1 cellular context compared by ENCODE assay signal in genomic region chr2:233473386-233473791, GRCh38.
TF ChIP-seq lines count a peak whose summit lies in the region.

No MANE protein-coding gene starts in this region.

TF ChIP-seq in HepG2, 621 proteins besides CTCF, POLR2A, EP300 and RAD21 (continued from another document):
- no peak for TF ChIP-seq ZBTB49 (CRISPR knock-in tag; IDR thresholded peaks at IDR 0.05; ENCODE audit: borderline replicate concordance)
- 0 out of 2 replicates have a peak, but pooled peaks have one; percentile 37 for TF ChIP-seq MTA1 (CRISPR knock-in tag; IDR thresholded peaks at IDR 0.05; ENCODE audit: borderline replicate concordance)
- TF ChIP-seq ZNF629 (CRISPR knock-in tag; conservative IDR thresholded peaks at IDR 0.05) = no peak
- TF ChIP-seq HNRNPL (IDR thresholded peaks at IDR 0.05; ENCODE audit: low read depth, low read length) = 0 out of 2 replicates have a peak, but pooled peaks have one; percentile 20
- peak; percentile 70 for TF ChIP-seq AGO2 (optimal IDR thresholded peaks at IDR 0.05; ENCODE audit: low read depth, low read length)
- peak; percentile 55; the same call in 1 of the 2 replicates for TF ChIP-seq ZNF768 (CRISPR knock-in tag; IDR thresholded peaks at IDR 0.05)
